In the genomic region with DNA sequence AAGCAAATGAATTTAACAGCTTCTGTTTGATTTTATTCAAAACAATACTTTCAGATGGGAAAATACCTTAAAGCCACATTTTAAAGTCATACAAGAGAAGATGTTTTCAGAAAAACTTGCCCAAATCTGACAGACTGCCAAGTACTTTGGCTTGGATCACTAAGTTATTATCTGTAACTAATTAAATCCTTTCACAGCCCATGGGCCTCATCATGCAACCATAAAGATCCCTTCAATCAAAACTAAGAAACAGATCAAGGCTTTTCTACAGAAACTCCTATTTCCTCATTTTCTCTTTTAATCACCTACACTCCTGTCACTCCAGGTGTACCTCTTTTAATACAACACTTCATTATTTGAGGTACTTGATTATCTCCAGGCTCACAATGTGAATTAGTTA, we compare ENCODE assay signal across 20 cellular contexts. TPM values are rescaled to one million over a fixed set of nuclear protein-coding genes. Genes with fewer than 3 reads are reported as not detected.
DNase-seq lines count a peak whose midpoint lies in the region; ATAC-seq and TF ChIP-seq lines count a peak whose summit lies in the region.
"Had no signal": no experiment of that assay in that cellular context is flagged by ENCODE, and none has a peak within 500 bp of the region (broad histone marks: within the 10 kb centered on the region; RNA-seq: fewer than 3 reads in every experiment).

No MANE protein-coding gene starts in this region.

- peaks cover under 1% of the 10 kb centered on the region; the same call in 1 of the 2 replicates for H3K9me3 ChIP-seq in OCI-LY3 (ENCODE audit: insufficient read depth, low read length)
- H3K9me3 ChIP-seq in CD4-positive, alpha-beta T cell (ENCODE audit: control insufficient read depth, low read length) = no peaks in the 10 kb centered on the region
- H3K9me3 ChIP-seq: adrenal gland, thoracic aorta had no signal

- DNase-seq in GM04504 (ENCODE audit: low read depth) (peak; percentile 49), fibroblast of villous mesenchyme (ENCODE audit: low read depth) (peak; percentile 36), SIG-M5 (lab: John Stamatoyannopoulos, UW) (no peak)
- DNase-seq in stimulated activated CD4-positive, alpha-beta T cell treated with anti-CD3 and anti-CD28 coated beads, Interleukin-2, amount 100 ng/mL, for 24 hours = no peak
- DNase-seq in CD4-positive, alpha-beta T cell = no peak
- DNase-seq: activated B cell treated with CpG ODN at 0.5 μM for 24 hours; activated CD8-positive, alpha-beta memory T cell treated with anti-CD3 and anti-CD28 coated beads for 24 hours; adrenal gland; DMS53; NCI-H1436; stimulated activated CD4-positive, alpha-beta T cell treated with anti-CD3 and anti-CD28 coated beads, Interleukin-4, amount 100 ng/mL, for 4 hours; T-helper 17 cell had no signal

- no peak overlapping the region for H3K27ac ChIP-seq in OCI-LY3 (ENCODE audit: low read length)
- no peak overlapping the region for H3K27ac ChIP-seq in CD4-positive, alpha-beta T cell (ENCODE audit: low read depth, low read length)
- H3K27ac ChIP-seq: adrenal gland, BLaER1, parathyroid adenoma, thoracic aorta had no signal

- no peaks in the 10 kb centered on the region for H3K27me3 ChIP-seq in OCI-LY3 (ENCODE audit: low read depth, low read length)
- no peaks in the 10 kb centered on the region for H3K27me3 ChIP-seq in CD4-positive, alpha-beta T cell (ENCODE audit: control insufficient read depth, insufficient read depth, low read length)
- H3K27me3 ChIP-seq: adrenal gland, BLaER1 had no signal

- intact Hi-C loops in CD4-positive, alpha-beta T cell (cut with DNase I, micrococcal nuclease) = no loop called here

- peaks cover 35% of the 10 kb centered on the region for H3K36me3 Mint-ChIP-seq in CD4-positive, alpha-beta T cell (ENCODE audit: low read depth)

- peaks cover 6% of the 10 kb centered on the region; the same call in 1 of the 2 replicates for H4K20me1 ChIP-seq in OCI-LY3 (ENCODE audit: insufficient read depth, low read length)
- H4K20me1 ChIP-seq: BLaER1 had no signal

- POLR2A ChIA-PET in CD4-positive, alpha-beta T cell (lab: Charles Lee) = no interaction called here

- no peak overlapping the region for H3K27ac Mint-ChIP-seq in CD4-positive, alpha-beta T cell
- H3K27ac Mint-ChIP-seq: activated T-helper 17 cell treated with anti-CD3 and anti-CD28 coated beads, Interleukin-2, amount 50 U/mL, for 72 hours; T-helper 17 cell had no signal

- no peak overlapping the region for H2AFZ ChIP-seq in OCI-LY3 (ENCODE audit: low read depth, low read length)
- H2AFZ ChIP-seq: parathyroid adenoma had no signal

- peak; percentile 66 for ATAC-seq in GM21786 (IDR thresholded peaks at IDR 0.05; ENCODE audit: unreplicated experiment)
- no peak for ATAC-seq in HG02852 (IDR thresholded peaks at IDR 0.05; ENCODE audit: unreplicated experiment)
- no peak for ATAC-seq in CD4-positive, alpha-beta T cell (ENCODE audit: poor library complexity)
- ATAC-seq: activated T-helper 17 cell treated with anti-CD3 and anti-CD28 coated beads, Interleukin-2, amount 50 U/mL, for 72 hours; T-helper 17 cell had no signal

- no peak overlapping the region for H3K9ac ChIP-seq in OCI-LY3 (ENCODE audit: low read length)
- H3K9ac ChIP-seq: BLaER1, parathyroid adenoma had no signal

- peaks cover 26% of the 10 kb centered on the region for H3K4me1 Mint-ChIP-seq in CD4-positive, alpha-beta T cell (ENCODE audit: low read depth)

- H3K4me3 Mint-ChIP-seq in CD4-positive, alpha-beta T cell = no peak overlapping the region
- H3K4me3 Mint-ChIP-seq: activated B cell treated with CpG ODN at 0.5 μM for 24 hours; activated T-helper 17 cell treated with anti-CD3 and anti-CD28 coated beads, Interleukin-2, amount 50 U/mL, for 72 hours; central memory CD8-positive, alpha-beta T cell; T-helper 17 cell had no signal

- H3K36me3 ChIP-seq in OCI-LY3 (replicated peaks; ENCODE audit: low read depth, low read length) = no peaks in the 10 kb centered on the region
- H3K36me3 ChIP-seq: adrenal gland, thoracic aorta had no signal

- TF ChIP-seq CTCF in OCI-LY3 (IDR thresholded peaks at IDR 0.05; ENCODE audit: low read depth, low read length) (no peak), fibroblast of villous mesenchyme (IDR thresholded peaks at IDR 0.05; ENCODE audit: insufficient read depth, low read depth, low read length) (no peak)
- TF ChIP-seq CTCF in CD4-positive, alpha-beta T cell (IDR thresholded peaks at IDR 0.05) = no peak

- peak overlapping the region; percentile 38 for H3K4me2 ChIP-seq in OCI-LY3 (ENCODE audit: low read length)
- H3K4me2 ChIP-seq: BLaER1 had no signal

- peaks cover 55% of the 10 kb centered on the region for H3K79me2 ChIP-seq in OCI-LY3 (ENCODE audit: low read length)

- H3K9me3 Mint-ChIP-seq in CD4-positive, alpha-beta T cell = no peaks in the 10 kb centered on the region
- H3K9me3 Mint-ChIP-seq: central memory CD8-positive, alpha-beta T cell had no signal

- H3K4me3 ChIP-seq in OCI-LY3 (ENCODE audit: low read length) (no peak overlapping the region), fibroblast of villous mesenchyme (ENCODE audit: low read depth, low read length) (no peak overlapping the region)
- H3K4me3 ChIP-seq: adrenal gland, BLaER1, thoracic aorta had no signal

- CTCF ChIA-PET in CD4-positive, alpha-beta T cell (lab: Charles Lee) = no interaction called here

- H3K27me3 Mint-ChIP-seq in CD4-positive, alpha-beta T cell = no peaks in the 10 kb centered on the region
- H3K27me3 Mint-ChIP-seq: activated B cell treated with CpG ODN at 0.5 μM for 24 hours; activated T-helper 17 cell treated with anti-CD3 and anti-CD28 coated beads, Interleukin-2, amount 50 U/mL, for 72 hours; central memory CD8-positive, alpha-beta T cell; T-helper 17 cell had no signal

- peaks cover 16% of the 10 kb centered on the region for H3K4me1 ChIP-seq in OCI-LY3 (ENCODE audit: low read length)
- H3K4me1 ChIP-seq: BLaER1 had no signal

RNA-seq across cellular contexts. Expression of a gene that starts 28.1 kb away (rescaled TPM):
- total RNA-seq in fibroblast of villous mesenchyme = 46.1 and 51.8 TPM in 2 replicates
- total RNA-seq in CD4-positive, alpha-beta T cell = 10 to 100 TPM; 23.0 to 23.4 TPM

Comparison
In these comparisons a context has a peak if more than half of its experiments do, and no peak if none do; other contexts are left out.
1. DNase-seq: peak in GM04504 (single experiment) and fibroblast of villous mesenchyme (single experiment); none in stimulated activated CD4-positive, alpha-beta T cell treated with anti-CD3 and anti-CD28 coated beads, Interleukin-2, amount 100 ng/mL, for 24 hours (0 of 2), SIG-M5 (single experiment) and CD4-positive, alpha-beta T cell (0 of 10).